1 cellular context compared by ENCODE assay signal in the genomic region with DNA sequence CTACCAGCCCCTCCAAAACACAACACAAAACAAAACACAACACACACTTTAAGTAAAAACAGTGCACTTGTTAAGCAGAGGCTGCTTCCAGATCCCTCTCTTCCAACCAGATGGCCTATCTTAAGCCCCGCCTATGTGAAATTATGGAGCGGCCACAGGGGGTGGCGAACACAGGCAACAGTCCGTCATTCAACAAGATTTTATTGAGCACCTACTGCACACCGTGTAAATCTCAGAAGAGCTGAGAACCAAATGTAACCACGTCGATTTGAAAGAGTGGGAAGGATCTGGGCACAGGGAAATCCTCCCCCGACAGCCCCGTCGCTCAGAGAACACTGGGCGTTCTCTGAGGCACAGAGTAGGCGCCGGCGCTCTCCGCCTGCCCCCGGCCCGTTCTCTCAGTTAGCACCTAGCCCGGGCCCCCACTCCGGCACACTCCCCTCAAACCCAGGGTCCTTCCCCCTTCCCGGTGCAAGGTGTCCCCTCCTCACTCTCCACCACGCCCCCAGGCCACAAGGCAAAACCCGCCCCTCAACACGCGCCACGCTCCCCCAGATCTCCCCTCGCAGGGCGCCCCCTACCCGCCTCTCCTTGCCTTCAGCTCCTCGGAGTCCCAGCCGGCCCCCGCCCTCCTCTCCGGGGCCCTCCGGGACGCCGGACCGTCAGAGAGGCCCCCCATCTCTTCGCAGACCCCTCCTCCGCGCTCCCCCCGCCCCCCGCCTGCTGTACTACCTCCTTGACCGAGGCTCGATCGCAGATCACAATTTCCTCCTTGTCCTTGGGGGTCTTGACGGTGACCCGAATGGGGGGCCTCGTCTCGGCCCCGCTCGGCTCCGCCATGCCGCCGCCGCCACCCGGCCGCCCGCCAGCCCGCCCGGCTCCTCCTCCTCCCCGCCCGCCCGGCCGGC.
TF ChIP-seq lines count a peak whose summit lies in the region.

No MANE protein-coding gene starts in this region.

TF ChIP-seq in HepG2, 621 proteins besides CTCF, POLR2A, EP300 and RAD21 (continued from another document and continues in another):
- TF ChIP-seq, protein P1, sequence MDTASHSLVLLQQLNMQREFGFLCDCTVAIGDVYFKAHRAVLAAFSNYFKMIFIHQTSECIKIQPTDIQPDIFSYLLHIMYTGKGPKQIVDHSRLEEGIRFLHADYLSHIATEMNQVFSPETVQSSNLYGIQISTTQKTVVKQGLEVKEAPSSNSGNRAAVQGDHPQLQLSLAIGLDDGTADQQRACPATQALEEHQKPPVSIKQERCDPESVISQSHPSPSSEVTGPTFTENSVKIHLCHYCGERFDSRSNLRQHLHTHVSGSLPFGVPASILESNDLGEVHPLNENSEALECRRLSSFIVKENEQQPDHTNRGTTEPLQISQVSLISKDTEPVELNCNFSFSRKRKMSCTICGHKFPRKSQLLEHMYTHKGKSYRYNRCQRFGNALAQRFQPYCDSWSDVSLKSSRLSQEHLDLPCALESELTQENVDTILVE (CRISPR knock-in tag; IDR thresholded peaks at IDR 0.05): peak; percentile 55; the same call in 1 of the 2 replicates
- TF ChIP-seq KLF11 (CRISPR knock-in tag; IDR thresholded peaks at IDR 0.05) (0 out of 2 replicates have a peak, but pooled peaks have one; percentile 56), ZNF614 (CRISPR knock-in tag; IDR thresholded peaks at IDR 0.05; ENCODE audit: borderline replicate concordance) (peak; percentile 38; the same call in 1 of the 2 replicates), ZNF317 (CRISPR knock-in tag; IDR thresholded peaks at IDR 0.05) (no peak), ARID2 (CRISPR knock-in tag; IDR thresholded peaks at IDR 0.05; ENCODE audit: borderline replicate concordance) (no peak), REXO4 (CRISPR knock-in tag; IDR thresholded peaks at IDR 0.05; ENCODE audit: borderline replicate concordance) (no peak), KDM5B (CRISPR knock-in tag; IDR thresholded peaks at IDR 0.05; ENCODE audit: borderline replicate concordance) (no peak), ZSCAN21 (CRISPR knock-in tag; IDR thresholded peaks at IDR 0.05; ENCODE audit: borderline replicate concordance) (no peak), SMAD9 (CRISPR knock-in tag; IDR thresholded peaks at IDR 0.05) (no peak), ZNF878 (CRISPR knock-in tag; IDR thresholded peaks at IDR 0.05) (0 out of 2 replicates have a peak, but pooled peaks have one; percentile 0), RELA (CRISPR knock-in tag; IDR thresholded peaks at IDR 0.05) (no peak), ZNF274 (CRISPR knock-in tag; IDR thresholded peaks at IDR 0.05) (no peak; the same call in 1 of the 2 replicates), EEA1 (CRISPR knock-in tag; IDR thresholded peaks at IDR 0.05; ENCODE audit: borderline replicate concordance) (no peak), CCDC6 (CRISPR knock-in tag; IDR thresholded peaks at IDR 0.05) (no peak), SCMH1 (CRISPR knock-in tag; IDR thresholded peaks at IDR 0.05; ENCODE audit: borderline replicate concordance) (no peak), KLF9 (CRISPR knock-in tag; IDR thresholded peaks at IDR 0.05; ENCODE audit: low read depth) (no peak), YEATS2 (CRISPR knock-in tag; IDR thresholded peaks at IDR 0.05; ENCODE audit: borderline replicate concordance) (no peak), ZNF256 (CRISPR knock-in tag; conservative IDR thresholded peaks at IDR 0.05) (no peak), POLR2AphosphoS5 (IDR thresholded peaks at IDR 0.05; ENCODE audit: low read depth, low read length) (no peak), ZNF761 (CRISPR knock-in tag; conservative IDR thresholded peaks at IDR 0.05) (no peak), ZFP90 (CRISPR knock-in tag; IDR thresholded peaks at IDR 0.05; ENCODE audit: borderline replicate concordance) (peak; percentile 13; the same call in 1 of the 2 replicates), SMC3 (IDR thresholded peaks at IDR 0.05; ENCODE audit: low read length) (no peak), ARHGAP35 (CRISPR knock-in tag; IDR thresholded peaks at IDR 0.05; ENCODE audit: borderline replicate concordance) (no peak; the same call in 1 of the 2 replicates), HES4 (CRISPR knock-in tag; IDR thresholded peaks at IDR 0.05; ENCODE audit: borderline replicate concordance) (0 out of 2 replicates have a peak, but pooled peaks have one; percentile 38), ATF7 (IDR thresholded peaks at IDR 0.05) (no peak), ATF7 (CRISPR knock-in tag; IDR thresholded peaks at IDR 0.05) (no peak), ZNF619 (CRISPR knock-in tag; IDR thresholded peaks at IDR 0.05) (0 out of 2 replicates have a peak, but pooled peaks have one; percentile 25), ZNF510 (CRISPR knock-in tag; IDR thresholded peaks at IDR 0.05; ENCODE audit: low read depth) (no peak), KLF15 (CRISPR knock-in tag; IDR thresholded peaks at IDR 0.05; ENCODE audit: borderline replicate concordance) (no peak), GFI1 (CRISPR knock-in tag; IDR thresholded peaks at IDR 0.05; ENCODE audit: borderline replicate concordance) (peak; percentile 59; the same call in 1 of the 2 replicates), NR2F2 (IDR thresholded peaks at IDR 0.05; ENCODE audit: borderline replicate concordance, low read depth) (no peak), BORCS8-MEF2B (CRISPR knock-in tag; IDR thresholded peaks at IDR 0.05) (no peak), KMT2B (CRISPR knock-in tag; IDR thresholded peaks at IDR 0.05) (peak; percentile 47; the same call in 1 of the 2 replicates), NONO (IDR thresholded peaks at IDR 0.05) (no peak), NONO (CRISPR knock-in tag; conservative IDR thresholded peaks at IDR 0.05) (no peak), ZNF598 (CRISPR knock-in tag; IDR thresholded peaks at IDR 0.05; ENCODE audit: borderline replicate concordance) (no peak), ZMYM3 (CRISPR knock-in tag; IDR thresholded peaks at IDR 0.05) (peak; percentile 85), ZNF790 (CRISPR knock-in tag; IDR thresholded peaks at IDR 0.05; ENCODE audit: borderline replicate concordance) (no peak), ZNF543 (CRISPR knock-in tag; IDR thresholded peaks at IDR 0.05) (no peak), MXD4 (CRISPR knock-in tag; IDR thresholded peaks at IDR 0.05) (0 out of 2 replicates have a peak, but pooled peaks have one; percentile 35), ZNF121 (CRISPR knock-in tag; IDR thresholded peaks at IDR 0.05) (no peak)
- TF ChIP-seq, protein P2, sequence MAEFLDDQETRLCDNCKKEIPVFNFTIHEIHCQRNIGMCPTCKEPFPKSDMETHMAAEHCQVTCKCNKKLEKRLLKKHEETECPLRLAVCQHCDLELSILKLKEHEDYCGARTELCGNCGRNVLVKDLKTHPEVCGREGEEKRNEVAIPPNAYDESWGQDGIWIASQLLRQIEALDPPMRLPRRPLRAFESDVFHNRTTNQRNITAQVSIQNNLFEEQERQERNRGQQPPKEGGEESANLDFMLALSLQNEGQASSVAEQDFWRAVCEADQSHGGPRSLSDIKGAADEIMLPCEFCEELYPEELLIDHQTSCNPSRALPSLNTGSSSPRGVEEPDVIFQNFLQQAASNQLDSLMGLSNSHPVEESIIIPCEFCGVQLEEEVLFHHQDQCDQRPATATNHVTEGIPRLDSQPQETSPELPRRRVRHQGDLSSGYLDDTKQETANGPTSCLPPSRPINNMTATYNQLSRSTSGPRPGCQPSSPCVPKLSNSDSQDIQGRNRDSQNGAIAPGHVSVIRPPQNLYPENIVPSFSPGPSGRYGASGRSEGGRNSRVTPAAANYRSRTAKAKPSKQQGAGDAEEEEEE (CRISPR knock-in tag; IDR thresholded peaks at IDR 0.05; ENCODE audit: borderline replicate concordance): no peak
- TF ChIP-seq, protein P3, sequence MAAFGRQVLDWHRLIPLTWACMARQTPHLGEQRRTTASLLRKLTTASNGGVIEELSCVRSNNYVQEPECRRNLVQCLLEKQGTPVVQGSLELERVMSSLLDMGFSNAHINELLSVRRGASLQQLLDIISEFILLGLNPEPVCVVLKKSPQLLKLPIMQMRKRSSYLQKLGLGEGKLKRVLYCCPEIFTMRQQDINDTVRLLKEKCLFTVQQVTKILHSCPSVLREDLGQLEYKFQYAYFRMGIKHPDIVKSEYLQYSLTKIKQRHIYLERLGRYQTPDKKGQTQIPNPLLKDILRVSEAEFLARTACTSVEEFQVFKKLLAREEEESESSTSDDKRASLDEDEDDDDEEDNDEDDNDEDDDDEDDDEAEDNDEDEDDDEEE (CRISPR knock-in tag; IDR thresholded peaks at IDR 0.05): no peak
- TF ChIP-seq, protein P4, sequence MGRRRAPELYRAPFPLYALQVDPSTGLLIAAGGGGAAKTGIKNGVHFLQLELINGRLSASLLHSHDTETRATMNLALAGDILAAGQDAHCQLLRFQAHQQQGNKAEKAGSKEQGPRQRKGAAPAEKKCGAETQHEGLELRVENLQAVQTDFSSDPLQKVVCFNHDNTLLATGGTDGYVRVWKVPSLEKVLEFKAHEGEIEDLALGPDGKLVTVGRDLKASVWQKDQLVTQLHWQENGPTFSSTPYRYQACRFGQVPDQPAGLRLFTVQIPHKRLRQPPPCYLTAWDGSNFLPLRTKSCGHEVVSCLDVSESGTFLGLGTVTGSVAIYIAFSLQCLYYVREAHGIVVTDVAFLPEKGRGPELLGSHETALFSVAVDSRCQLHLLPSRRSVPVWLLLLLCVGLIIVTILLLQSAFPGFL (CRISPR knock-in tag; IDR thresholded peaks at IDR 0.05): no peak
- TF ChIP-seq, protein P5, sequence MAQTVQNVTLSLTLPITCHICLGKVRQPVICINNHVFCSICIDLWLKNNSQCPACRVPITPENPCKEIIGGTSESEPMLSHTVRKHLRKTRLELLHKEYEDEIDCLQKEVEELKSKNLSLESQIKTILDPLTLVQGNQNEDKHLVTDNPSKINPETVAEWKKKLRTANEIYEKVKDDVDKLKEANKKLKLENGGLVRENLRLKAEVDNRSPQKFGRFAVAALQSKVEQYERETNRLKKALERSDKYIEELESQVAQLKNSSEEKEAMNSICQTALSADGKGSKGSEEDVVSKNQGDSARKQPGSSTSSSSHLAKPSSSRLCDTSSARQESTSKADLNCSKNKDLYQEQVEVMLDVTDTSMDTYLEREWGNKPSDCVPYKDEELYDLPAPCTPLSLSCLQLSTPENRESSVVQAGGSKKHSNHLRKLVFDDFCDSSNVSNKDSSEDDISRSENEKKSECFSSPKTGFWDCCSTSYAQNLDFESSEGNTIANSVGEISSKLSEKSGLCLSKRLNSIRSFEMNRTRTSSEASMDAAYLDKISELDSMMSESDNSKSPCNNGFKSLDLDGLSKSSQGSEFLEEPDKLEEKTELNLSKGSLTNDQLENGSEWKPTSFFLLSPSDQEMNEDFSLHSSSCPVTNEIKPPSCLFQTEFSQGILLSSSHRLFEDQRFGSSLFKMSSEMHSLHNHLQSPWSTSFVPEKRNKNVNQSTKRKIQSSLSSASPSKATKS (CRISPR knock-in tag; IDR thresholded peaks at IDR 0.05): no peak
- TF ChIP-seq, protein P6, sequence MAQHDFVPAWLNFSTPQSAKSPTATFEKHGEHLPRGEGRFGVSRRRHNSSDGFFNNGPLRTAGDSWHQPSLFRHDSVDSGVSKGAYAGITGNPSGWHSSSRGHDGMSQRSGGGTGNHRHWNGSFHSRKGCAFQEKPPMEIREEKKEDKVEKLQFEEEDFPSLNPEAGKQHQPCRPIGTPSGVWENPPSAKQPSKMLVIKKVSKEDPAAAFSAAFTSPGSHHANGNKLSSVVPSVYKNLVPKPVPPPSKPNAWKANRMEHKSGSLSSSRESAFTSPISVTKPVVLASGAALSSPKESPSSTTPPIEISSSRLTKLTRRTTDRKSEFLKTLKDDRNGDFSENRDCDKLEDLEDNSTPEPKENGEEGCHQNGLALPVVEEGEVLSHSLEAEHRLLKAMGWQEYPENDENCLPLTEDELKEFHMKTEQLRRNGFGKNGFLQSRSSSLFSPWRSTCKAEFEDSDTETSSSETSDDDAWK (CRISPR knock-in tag; IDR thresholded peaks at IDR 0.05): no peak
- TF ChIP-seq, protein P7, sequence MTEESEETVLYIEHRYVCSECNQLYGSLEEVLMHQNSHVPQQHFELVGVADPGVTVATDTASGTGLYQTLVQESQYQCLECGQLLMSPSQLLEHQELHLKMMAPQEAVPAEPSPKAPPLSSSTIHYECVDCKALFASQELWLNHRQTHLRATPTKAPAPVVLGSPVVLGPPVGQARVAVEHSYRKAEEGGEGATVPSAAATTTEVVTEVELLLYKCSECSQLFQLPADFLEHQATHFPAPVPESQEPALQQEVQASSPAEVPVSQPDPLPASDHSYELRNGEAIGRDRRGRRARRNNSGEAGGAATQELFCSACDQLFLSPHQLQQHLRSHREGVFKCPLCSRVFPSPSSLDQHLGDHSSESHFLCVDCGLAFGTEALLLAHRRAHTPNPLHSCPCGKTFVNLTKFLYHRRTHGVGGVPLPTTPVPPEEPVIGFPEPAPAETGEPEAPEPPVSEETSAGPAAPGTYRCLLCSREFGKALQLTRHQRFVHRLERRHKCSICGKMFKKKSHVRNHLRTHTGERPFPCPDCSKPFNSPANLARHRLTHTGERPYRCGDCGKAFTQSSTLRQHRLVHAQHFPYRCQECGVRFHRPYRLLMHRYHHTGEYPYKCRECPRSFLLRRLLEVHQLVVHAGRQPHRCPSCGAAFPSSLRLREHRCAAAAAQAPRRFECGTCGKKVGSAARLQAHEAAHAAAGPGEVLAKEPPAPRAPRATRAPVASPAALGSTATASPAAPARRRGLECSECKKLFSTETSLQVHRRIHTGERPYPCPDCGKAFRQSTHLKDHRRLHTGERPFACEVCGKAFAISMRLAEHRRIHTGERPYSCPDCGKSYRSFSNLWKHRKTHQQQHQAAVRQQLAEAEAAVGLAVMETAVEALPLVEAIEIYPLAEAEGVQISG (CRISPR knock-in tag; IDR thresholded peaks at IDR 0.05): 0 out of 2 replicates have a peak, but pooled peaks have one; percentile 34
- TF ChIP-seq, protein P8, sequence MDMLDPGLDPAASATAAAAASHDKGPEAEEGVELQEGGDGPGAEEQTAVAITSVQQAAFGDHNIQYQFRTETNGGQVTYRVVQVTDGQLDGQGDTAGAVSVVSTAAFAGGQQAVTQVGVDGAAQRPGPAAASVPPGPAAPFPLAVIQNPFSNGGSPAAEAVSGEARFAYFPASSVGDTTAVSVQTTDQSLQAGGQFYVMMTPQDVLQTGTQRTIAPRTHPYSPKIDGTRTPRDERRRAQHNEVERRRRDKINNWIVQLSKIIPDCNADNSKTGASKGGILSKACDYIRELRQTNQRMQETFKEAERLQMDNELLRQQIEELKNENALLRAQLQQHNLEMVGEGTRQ (IDR thresholded peaks at IDR 0.05; ENCODE audit: low read depth, low read length): no peak
- TF ChIP-seq, protein P8 (CRISPR knock-in tag; IDR thresholded peaks at IDR 0.05; ENCODE audit: borderline replicate concordance): no peak
- TF ChIP-seq, protein P9, sequence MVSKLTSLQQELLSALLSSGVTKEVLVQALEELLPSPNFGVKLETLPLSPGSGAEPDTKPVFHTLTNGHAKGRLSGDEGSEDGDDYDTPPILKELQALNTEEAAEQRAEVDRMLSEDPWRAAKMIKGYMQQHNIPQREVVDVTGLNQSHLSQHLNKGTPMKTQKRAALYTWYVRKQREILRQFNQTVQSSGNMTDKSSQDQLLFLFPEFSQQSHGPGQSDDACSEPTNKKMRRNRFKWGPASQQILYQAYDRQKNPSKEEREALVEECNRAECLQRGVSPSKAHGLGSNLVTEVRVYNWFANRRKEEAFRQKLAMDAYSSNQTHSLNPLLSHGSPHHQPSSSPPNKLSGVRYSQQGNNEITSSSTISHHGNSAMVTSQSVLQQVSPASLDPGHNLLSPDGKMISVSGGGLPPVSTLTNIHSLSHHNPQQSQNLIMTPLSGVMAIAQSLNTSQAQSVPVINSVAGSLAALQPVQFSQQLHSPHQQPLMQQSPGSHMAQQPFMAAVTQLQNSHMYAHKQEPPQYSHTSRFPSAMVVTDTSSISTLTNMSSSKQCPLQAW (CRISPR knock-in tag; IDR thresholded peaks at IDR 0.05): no peak
